In genomic region chr5:178230879-178231735, GRCh38 we compare ENCODE assay signal across 7 cellular contexts. TPM values are rescaled to one million over a fixed set of nuclear protein-coding genes. Genes with fewer than 3 reads are reported as not detected.
DNase-seq lines count a peak whose midpoint lies in the region; ATAC-seq, FAIRE-seq and TF ChIP-seq lines count a peak whose summit lies in the region.

No MANE protein-coding gene starts in this region.

- POLR2A ChIA-PET in activated naive CD8-positive, alpha-beta T cell treated with anti-CD3 and anti-CD28 coated beads, Interleukin-2, amount 10 ng/mL, durations not matched to agents 7 days and 5 days (lab: Charles Lee) = interaction anchor here (0.7 to 3.6 kb wide), 8 partner anchors 10 to 377 kb away, joined by 3 to 19 read pairs (median 4); partner anchors contain the start of gene HNRNPAB

- H3K4me1 Mint-ChIP-seq in activated naive CD8-positive, alpha-beta T cell treated with anti-CD3 and anti-CD28 coated beads, Interleukin-2, amount 10 ng/mL, durations not matched to agents 7 days and 5 days = peaks cover 54% of the 10 kb centered on the region
- peaks cover 79% of the 10 kb centered on the region for H3K4me1 Mint-ChIP-seq in stimulated activated naive CD8-positive, alpha-beta T cell treated with anti-CD3 and anti-CD28 coated beads, Interleukin-15, amount 100 ng/mL, for 72 hours

- H3K4me1 ChIP-seq in iPS-20b (ENCODE audit: insufficient read depth, low read length) = peaks cover 8% of the 10 kb centered on the region; the same call in 1 of the 2 replicates

- peaks cover 44% of the 10 kb centered on the region for H3K36me3 Mint-ChIP-seq in activated naive CD8-positive, alpha-beta T cell treated with anti-CD3 and anti-CD28 coated beads, Interleukin-2, amount 10 ng/mL, durations not matched to agents 7 days and 5 days

- DNase-seq in HT-29 (ENCODE audit: low spot score) = peak; percentile 29
- DNase-seq in activated naive CD8-positive, alpha-beta T cell treated with anti-CD3 and anti-CD28 coated beads, Interleukin-2, amount 10 ng/mL, durations not matched to agents 7 days and 5 days = no peak
- no peak for DNase-seq in stimulated activated naive CD8-positive, alpha-beta T cell treated with anti-CD3 and anti-CD28 coated beads, Interleukin-15, amount 100 ng/mL, for 72 hours
- no peak for DNase-seq in H54 (ENCODE audit: insufficient read length, low spot score)
- no peak for DNase-seq in putamen (ENCODE audit: low spot score)

- no peaks in the 10 kb centered on the region for H3K9me3 Mint-ChIP-seq in activated naive CD8-positive, alpha-beta T cell treated with anti-CD3 and anti-CD28 coated beads, Interleukin-2, amount 10 ng/mL, durations not matched to agents 7 days and 5 days
- H3K9me3 Mint-ChIP-seq in stimulated activated naive CD8-positive, alpha-beta T cell treated with anti-CD3 and anti-CD28 coated beads, Interleukin-15, amount 100 ng/mL, for 72 hours = no peaks in the 10 kb centered on the region

- peak overlapping the region; percentile 85 for H3K27ac Mint-ChIP-seq in activated naive CD8-positive, alpha-beta T cell treated with anti-CD3 and anti-CD28 coated beads, Interleukin-2, amount 10 ng/mL, durations not matched to agents 7 days and 5 days
- H3K27ac Mint-ChIP-seq in stimulated activated naive CD8-positive, alpha-beta T cell treated with anti-CD3 and anti-CD28 coated beads, Interleukin-15, amount 100 ng/mL, for 72 hours = peak overlapping the region; percentile 91 to 94

- no peaks in the 10 kb centered on the region for H3K27me3 Mint-ChIP-seq in activated naive CD8-positive, alpha-beta T cell treated with anti-CD3 and anti-CD28 coated beads, Interleukin-2, amount 10 ng/mL, durations not matched to agents 7 days and 5 days
- H3K27me3 Mint-ChIP-seq in stimulated activated naive CD8-positive, alpha-beta T cell treated with anti-CD3 and anti-CD28 coated beads, Interleukin-15, amount 100 ng/mL, for 72 hours = no peaks in the 10 kb centered on the region

- H3K9ac ChIP-seq in iPS-20b (ENCODE audit: low read depth, low read length) = peak overlapping the region; percentile 78; the same call in 1 of the 2 replicates

- H3K27ac ChIP-seq in iPS-20b (ENCODE audit: low read length) = no peak overlapping the region

- peaks cover 5% of the 10 kb centered on the region; the same call in 1 of the 2 replicates for H3K27me3 ChIP-seq in iPS-20b (ENCODE audit: insufficient read depth, low read length)

- H3K9me3 ChIP-seq in iPS-20b (ENCODE audit: insufficient read depth, low read depth, low read length) = no peaks in the 10 kb centered on the region

- H3K4me3 ChIP-seq in iPS-20b (ENCODE audit: low read length) = peak overlapping the region; percentile 78

- peak overlapping the region; percentile 91 for H3K4me3 Mint-ChIP-seq in activated naive CD8-positive, alpha-beta T cell treated with anti-CD3 and anti-CD28 coated beads, Interleukin-2, amount 10 ng/mL, durations not matched to agents 7 days and 5 days
- peak overlapping the region; percentile 86 to 88 for H3K4me3 Mint-ChIP-seq in stimulated activated naive CD8-positive, alpha-beta T cell treated with anti-CD3 and anti-CD28 coated beads, Interleukin-15, amount 100 ng/mL, for 72 hours

- no peak for FAIRE-seq in H54 (lab: Jason Lieb, UNC)

- no peak for TF ChIP-seq POLR2A in H54 (IDR thresholded peaks at IDR 0.05; ENCODE audit: low read depth, low read length)

- no peak for ATAC-seq in activated naive CD8-positive, alpha-beta T cell treated with anti-CD3 and anti-CD28 coated beads, Interleukin-2, amount 10 ng/mL, durations not matched to agents 7 days and 5 days (ENCODE audit: low read depth)
- ATAC-seq in stimulated activated naive CD8-positive, alpha-beta T cell treated with anti-CD3 and anti-CD28 coated beads, Interleukin-15, amount 100 ng/mL, for 72 hours = no peak
- no peak for ATAC-seq in HG03135 (IDR thresholded peaks at IDR 0.05; ENCODE audit: unreplicated experiment)

- H3K36me3 ChIP-seq in iPS-20b (ENCODE audit: insufficient read depth, low read depth, low read length) = peaks cover 44% of the 10 kb centered on the region

RNA-seq across cellular contexts. Expression of gene PHYKPL, which starts 1.5 kb away (rescaled TPM):
- 46.0 and 59.0 TPM in 2 replicates for total RNA-seq in HT-29 (2014; rRNA removed; shearing (Covaris generic))
- 100 to 1,000 TPM; 158 to 165 TPM for total RNA-seq in activated naive CD8-positive, alpha-beta T cell treated with anti-CD3 and anti-CD28 coated beads, Interleukin-2, amount 10 ng/mL, durations not matched to agents 7 days and 5 days

RNA-seq across cellular contexts. Expression of gene HNRNPAB, which starts 26.8 kb away (rescaled TPM):
- total RNA-seq in HT-29 (2014; rRNA removed; shearing (Covaris generic)) = 212 and 225 TPM in 2 replicates
- 100 to 1,000 TPM; 183 to 198 TPM for total RNA-seq in activated naive CD8-positive, alpha-beta T cell treated with anti-CD3 and anti-CD28 coated beads, Interleukin-2, amount 10 ng/mL, durations not matched to agents 7 days and 5 days

RNA-seq across cellular contexts. Expression of gene GMCL2, which starts 43.9 kb away (rescaled TPM):
- total RNA-seq in HT-29 (2014; rRNA removed; shearing (Covaris generic)) = not detected in 2 replicates
- not detected for total RNA-seq in activated naive CD8-positive, alpha-beta T cell treated with anti-CD3 and anti-CD28 coated beads, Interleukin-2, amount 10 ng/mL, durations not matched to agents 7 days and 5 days
